8 cellular contexts compared by ENCODE assay signal in the genomic region with DNA sequence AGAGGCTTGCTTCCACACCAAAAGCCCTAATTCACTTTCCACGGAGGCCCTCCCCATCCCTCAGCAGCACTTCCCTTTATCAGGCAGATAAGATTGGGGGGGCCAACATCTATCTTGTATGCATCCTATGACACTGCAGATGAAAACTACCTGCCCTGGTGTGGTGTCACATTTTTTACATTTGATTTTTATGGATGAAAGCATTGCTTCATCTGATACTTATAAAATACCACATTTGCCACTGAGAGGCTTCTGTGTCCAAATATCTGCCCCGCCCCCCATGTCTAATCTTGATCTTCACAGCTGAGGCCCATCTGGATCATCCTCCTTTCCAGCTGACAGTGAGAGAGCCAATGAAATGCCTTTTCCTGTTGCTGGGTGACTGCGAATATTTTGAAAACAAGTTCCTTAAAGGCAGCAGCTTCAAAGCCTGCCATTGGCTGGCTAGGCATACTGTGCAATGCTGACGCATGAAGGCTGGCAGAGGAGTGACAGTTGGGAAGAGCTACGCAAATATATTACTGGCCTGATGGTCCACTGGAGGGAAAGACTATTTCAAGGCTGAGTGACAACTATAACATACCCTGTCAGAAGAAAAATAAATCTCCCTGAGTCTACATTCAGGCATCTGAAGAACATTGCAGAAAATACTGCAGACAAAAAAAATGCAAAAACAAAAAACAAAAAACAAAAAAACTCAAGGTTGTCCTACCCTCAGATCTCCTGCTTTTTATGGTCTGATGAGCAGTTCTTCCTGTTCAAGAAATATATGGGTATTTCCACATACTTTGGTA.
DNase-seq lines count a peak whose midpoint lies in the region; ATAC-seq and TF ChIP-seq lines count a peak whose summit lies in the region.

No MANE protein-coding gene starts in this region.

- H3K27ac ChIP-seq in tibial nerve, result no peak overlapping the region

- TF ChIP-seq EP300 in tibial nerve (IDR thresholded peaks at IDR 0.05), result peak in 1 of 2 donors; percentile 45

- WGBS in tibial nerve, 2 donors, result 45% methylated on average over 5 of the region's 5 CpGs

- H3K4me1 Mint-ChIP-seq in activated CD4-positive, alpha-beta T cell treated with anti-CD3 and anti-CD28 coated beads for 36 hours, result peaks cover 5% of the 10 kb centered on the region

- H3K4me3 ChIP-seq in tibial nerve, result no peak overlapping the region

- peaks cover 3% of the 10 kb centered on the region for H3K27me3 Mint-ChIP-seq in activated CD4-positive, alpha-beta T cell treated with anti-CD3 and anti-CD28 coated beads for 36 hours

- no peaks in the 10 kb centered on the region for H3K9me3 ChIP-seq in tibial nerve

- no peaks in the 10 kb centered on the region for H3K27me3 ChIP-seq in tibial nerve

- H3K4me3 Mint-ChIP-seq in activated CD4-positive, alpha-beta T cell treated with anti-CD3 and anti-CD28 coated beads for 36 hours, result no peak overlapping the region

- peak; percentile 16 for DNase-seq in activated CD4-positive, alpha-beta T cell treated with anti-CD3 and anti-CD28 coated beads for 36 hours
- no peak for DNase-seq in activated CD4-positive, alpha-beta T cell treated with anti-CD3 and anti-CD28 coated beads for 48 hours
- peak; percentile 72 for DNase-seq in NCI-H748 (lab: John Stamatoyannopoulos, UW; ENCODE audit: unreplicated experiment)
- peak; percentile 65 for DNase-seq in ecto neural progenitor cell (ENCODE audit: low spot score)
- DNase-seq in lung microvascular endothelial cell (ENCODE audit: low read depth in 2 of 2), result peak; percentile 76 to 79
- DNase-seq in tibial nerve (ENCODE audit: low spot score in 2 of 2), result peak; percentile 16 to 57
- no peak for DNase-seq in activated naive CD4-positive, alpha-beta T cell treated with anti-CD3 and anti-CD28 coated beads, Interleukin-2, amount 50 U/mL, for 16 hours

- TF ChIP-seq POLR2A in tibial nerve (IDR thresholded peaks at IDR 0.05), result no peak

- H3K9me3 Mint-ChIP-seq in activated CD4-positive, alpha-beta T cell treated with anti-CD3 and anti-CD28 coated beads for 36 hours (ENCODE audit: low read depth), result no peaks in the 10 kb centered on the region

- no peak for TF ChIP-seq CTCF in tibial nerve (IDR thresholded peaks at IDR 0.05)

- intact Hi-C loops in activated CD4-positive, alpha-beta T cell treated with anti-CD3 and anti-CD28 coated beads for 36 hours (cut with DNase I, micrococcal nuclease), result no loop called here

- CTCF ChIA-PET in activated CD4-positive, alpha-beta T cell treated with anti-CD3 and anti-CD28 coated beads for 36 hours (lab: Charles Lee), result interaction anchor here (0.7 to 1.1 kb wide), 3 partner anchors 10 to 257 kb away, joined by 3 to 7 read pairs (median 3); no protein-coding TSS in a partner anchor

- POLR2A ChIA-PET in activated CD4-positive, alpha-beta T cell treated with anti-CD3 and anti-CD28 coated beads for 36 hours (lab: Charles Lee), result no interaction called here

- H3K4me1 ChIP-seq in tibial nerve, result peaks cover 0 to 21% (median 0%) of the 10 kb centered on the region in 4 donors

- no peak overlapping the region for H3K27ac Mint-ChIP-seq in activated CD4-positive, alpha-beta T cell treated with anti-CD3 and anti-CD28 coated beads for 36 hours

- peak; percentile 39 for ATAC-seq in activated CD4-positive, alpha-beta T cell treated with anti-CD3 and anti-CD28 coated beads for 36 hours
- ATAC-seq in HG02610 (IDR thresholded peaks at IDR 0.05; ENCODE audit: unreplicated experiment), result no peak

- no peaks in the 10 kb centered on the region for H3K36me3 ChIP-seq in tibial nerve

- no peaks in the 10 kb centered on the region for H3K36me3 Mint-ChIP-seq in activated CD4-positive, alpha-beta T cell treated with anti-CD3 and anti-CD28 coated beads for 36 hours (ENCODE audit: low read depth)

Comparison
In these comparisons a context has a peak if more than half of its experiments do, and no peak if none do; other contexts are left out.
1. DNase-seq: peak in activated CD4-positive, alpha-beta T cell treated with anti-CD3 and anti-CD28 coated beads for 36 hours (single experiment), NCI-H748 (single experiment), ecto neural progenitor cell (single experiment), lung microvascular endothelial cell (2 of 2) and tibial nerve (2 of 2); none in activated CD4-positive, alpha-beta T cell treated with anti-CD3 and anti-CD28 coated beads for 48 hours (single experiment) and activated naive CD4-positive, alpha-beta T cell treated with anti-CD3 and anti-CD28 coated beads, Interleukin-2, amount 50 U/mL, for 16 hours (single experiment).